ENCODE assay signal across 8 cellular contexts in the genomic region with DNA sequence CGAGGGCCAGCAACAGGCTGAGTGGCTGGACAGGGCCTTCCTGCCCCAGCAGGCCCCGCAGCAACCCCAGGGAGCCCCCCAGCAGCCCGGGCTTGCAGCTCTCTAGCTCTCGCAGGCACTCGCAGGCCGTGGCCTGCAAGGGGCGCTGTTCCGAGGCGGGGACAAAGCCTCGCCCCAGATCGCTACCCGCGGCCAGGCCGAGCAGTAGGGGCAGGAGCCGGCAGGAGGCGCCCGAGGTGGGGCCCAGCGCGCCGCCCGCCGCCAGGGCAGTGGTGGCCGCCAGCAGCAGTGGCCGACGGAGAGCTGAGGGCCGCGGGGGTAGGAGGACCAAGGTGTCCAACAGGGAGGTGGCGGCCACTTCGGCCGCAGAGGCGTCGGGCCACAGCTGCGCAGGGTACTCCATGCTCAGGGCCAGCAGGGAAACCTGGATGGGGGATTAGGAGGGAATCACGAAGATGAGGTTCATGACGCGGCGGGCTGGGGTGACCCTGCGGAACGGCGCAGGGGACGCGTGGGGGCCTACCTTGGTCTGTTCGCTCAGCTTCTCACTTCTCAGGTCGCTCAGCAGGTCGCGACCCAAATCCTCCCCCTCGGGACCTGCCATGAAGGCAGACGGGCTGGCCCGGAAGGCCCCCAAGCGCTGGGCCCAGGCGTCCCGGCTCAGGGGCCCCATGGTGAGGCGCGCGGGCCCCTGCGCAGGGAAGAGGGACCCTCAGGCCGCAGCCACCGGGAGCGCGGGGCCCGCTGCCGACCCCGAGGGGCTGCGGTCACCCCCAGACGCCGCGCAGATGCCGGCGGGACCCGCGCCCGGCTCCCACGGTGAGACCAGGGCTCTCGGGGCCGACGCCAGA. TPM values are rescaled to one million over a fixed set of nuclear protein-coding genes. Genes with fewer than 3 reads are reported as not detected.
DNase-seq lines count a peak whose midpoint lies in the region; ATAC-seq, FAIRE-seq and TF ChIP-seq lines count a peak whose summit lies in the region.

No MANE protein-coding gene starts in this region.

- no peaks in the 10 kb centered on the region for H3K36me3 ChIP-seq in HepG2 (replicated peaks in 1 of 2; ENCODE audit: control insufficient read depth in 1 of 2, insufficient read depth in 2 of 2, low read length in 2 of 2)

- BruUV-seq in HepG2 (replicated peaks; lab: Mats Ljungman, UMichigan): TSS peak; percentile 41

- H3K4me3 Mint-ChIP-seq in dendritic cell treated with granulocyte-macrophage colony-stimulating factor and Interleukin-4, amounts not matched to agents 40 ng/mL and 50 ng/mL, for 4 days: peak overlapping the region; percentile 98

- H3K4me2 ChIP-seq in HepG2 (ENCODE audit: low read depth, low read length): peak overlapping the region; percentile 95

- in situ Hi-C loops in HepG2 (cut with HindIII; ENCODE audit: extremely low pct_ligation_motif_present, low pct_unique_long_range_greater_than_20kb): loop anchor here (5.0 kb wide), 1 partner anchor 37 kb away; no protein-coding TSS in a partner anchor

- CTCF ChIA-PET in HepG2 (lab: Yijun Ruan, JAX; ENCODE audit: low intra/inter-chr PET ratio, low total read pairs): interaction anchor here (0.7 to 4.7 kb wide), 9 partner anchors 10 to 209 kb away, joined by 3 to 56 read pairs (median 4); a partner anchor contains a TSS

- peak overlapping the region; percentile 82 for H3K9ac ChIP-seq in HepG2 (ENCODE audit: insufficient read depth, low read depth, low read length)

- no peaks in the 10 kb centered on the region for H3K9me3 Mint-ChIP-seq in dendritic cell treated with granulocyte-macrophage colony-stimulating factor and Interleukin-4, amounts not matched to agents 40 ng/mL and 50 ng/mL, for 4 days

- H3K27ac ChIP-seq in HepG2 (ENCODE audit: extremely low read length, insufficient read depth, low read length): peak overlapping the region; percentile 61

- intact Hi-C loops in dendritic cell treated with granulocyte-macrophage colony-stimulating factor and Interleukin-4, amounts not matched to agents 40 ng/mL and 50 ng/mL, for 4 days (cut with micrococcal nuclease): loop anchor here (1.0 to 5.0 kb wide), 2 partner anchors 38 to 68 kb away; a partner anchor contains a TSS
- intact Hi-C loops in HepG2 (cut with micrococcal nuclease; ENCODE audit: unreplicated experiment): loop anchor here (5.0 kb wide), 2 partner anchors 37 to 547 kb away; no protein-coding TSS in a partner anchor

- peaks cover 50% of the 10 kb centered on the region for H3K4me1 Mint-ChIP-seq in dendritic cell treated with granulocyte-macrophage colony-stimulating factor and Interleukin-4, amounts not matched to agents 40 ng/mL and 50 ng/mL, for 4 days (ENCODE audit: low read depth)

- TF ChIP-seq POLR2A in HepG2 (IDR thresholded peaks at IDR 0.05; ENCODE audit: insufficient read depth in 1 of 2, low read depth in 2 of 2, low read length in 2 of 2): peak in 1 of 2 experiments; percentile 19; a peak in 1 of 4 replicates

- H3K27me3 ChIP-seq in HepG2 (ENCODE audit: control insufficient read depth in 1 of 2, insufficient read depth in 2 of 2, low read length in 2 of 2): peaks cover 2 to 30% of the 10 kb centered on the region in 2 experiments; a peak in 4 of 5 replicates

- H2AFZ ChIP-seq in HepG2 (ENCODE audit: low read length): no peak overlapping the region

- TF ChIP-seq RAD21 in HepG2 (CRISPR knock-in tag; IDR thresholded peaks at IDR 0.05): peak; percentile 80

- peak overlapping the region; percentile 96 for H3K27ac Mint-ChIP-seq in dendritic cell treated with granulocyte-macrophage colony-stimulating factor and Interleukin-4, amounts not matched to agents 40 ng/mL and 50 ng/mL, for 4 days

- no peak for TF ChIP-seq EP300 in HepG2 (IDR thresholded peaks at IDR 0.05; ENCODE audit: low read depth in 2 of 2, low read length in 2 of 2)
- TF ChIP-seq EP300 in HepG2 (CRISPR knock-in tag; IDR thresholded peaks at IDR 0.05; ENCODE audit: borderline replicate concordance): no peak

- H3K4me3 ChIP-seq in HepG2 (replicated peaks in 1 of 3; ENCODE audit: insufficient read depth in 1 of 3, low read depth in 2 of 3, low read length in 3 of 3): peak overlapping the region; percentile 59 to 92 (median 62)

- peak; percentile 81 for DNase-seq in NCI-H82 (lab: John Stamatoyannopoulos, UW)
- no peak for DNase-seq in NCI-H82 treated with DMSO at 0.1 percent for 48 hours (lab: John Stamatoyannopoulos, UW; ENCODE audit: unreplicated experiment)
- DNase-seq in NCI-H345 treated with DMSO at 0.1 percent for 48 hours (lab: John Stamatoyannopoulos, UW; ENCODE audit: unreplicated experiment): peak; percentile 67
- DNase-seq in activated CD4-positive, alpha-beta T cell treated with anti-CD3 and anti-CD28 coated beads, Interleukin-2, amount 50 U/mL, for 1 hour: peak; percentile 77
- peak; percentile 53 for DNase-seq in HepG2 (ENCODE audit: low spot score)
- peak; percentile 78 to 87 for DNase-seq in stimulated activated CD4-positive, alpha-beta T cell treated with anti-CD3 and anti-CD28 coated beads, Interleukin-2, amount 100 ng/mL, for 48 hours

- ATAC-seq in HG02973 (IDR thresholded peaks at IDR 0.05; ENCODE audit: unreplicated experiment): peak; percentile 45
- peak; percentile 74 for ATAC-seq in HepG2

- peaks cover 47% of the 10 kb centered on the region for H3K36me3 Mint-ChIP-seq in dendritic cell treated with granulocyte-macrophage colony-stimulating factor and Interleukin-4, amounts not matched to agents 40 ng/mL and 50 ng/mL, for 4 days (ENCODE audit: low read depth)

- H3K27me3 Mint-ChIP-seq in dendritic cell treated with granulocyte-macrophage colony-stimulating factor and Interleukin-4, amounts not matched to agents 40 ng/mL and 50 ng/mL, for 4 days: peaks cover 36% of the 10 kb centered on the region

- WGBS in HepG2 (ENCODE audit: low lambda C conversion rate): 33% methylated on average over 28 of the region's 76 CpGs

- no peak for FAIRE-seq in HepG2 (lab: Jason Lieb, UNC)

- H4K20me1 ChIP-seq in HepG2 (ENCODE audit: insufficient read depth, low read length): no peaks in the 10 kb centered on the region

- H3K9me3 ChIP-seq in HepG2 (ENCODE audit: low read length): no peaks in the 10 kb centered on the region

- no peaks in the 10 kb centered on the region for H3K79me2 ChIP-seq in HepG2 (ENCODE audit: insufficient read depth, low read length)

- peak; percentile 80 for TF ChIP-seq CTCF in HepG2 (CRISPR knock-in tag; IDR thresholded peaks at IDR 0.05)

- H3K4me1 ChIP-seq in HepG2 (ENCODE audit: insufficient read depth, low read length): peaks cover 43% of the 10 kb centered on the region

- POLR2A ChIA-PET in HepG2 (lab: Yijun Ruan, JAX): interaction anchor here (0.6 to 3.4 kb wide), 7 partner anchors 9 to 79 kb away, joined by 3 to 13 read pairs (median 5); a partner anchor contains a TSS

RNA-seq across cellular contexts. Expression of a gene that starts 0.6 kb away (rescaled TPM):
- total RNA-seq in HepG2 (2016; rRNA removed; fragmentation: Illumina TruSeq; extraction: Trizol): 3.8 and 4.4 TPM in 2 replicates
- total RNA-seq in HepG2 (2016; cell fraction: cytosol; rRNA removed; fragmentation: Illumina TruSeq; extraction: Trizol; ENCODE audit: low read depth): 0.44 and 0.61 TPM in 2 replicates
- total RNA-seq in HepG2 (2016; cell fraction: insoluble cytoplasmic fraction; rRNA removed; fragmentation: Illumina TruSeq; extraction: Trizol): 2.9 and 4.5 TPM in 2 replicates
- total RNA-seq in HepG2 (2016; cell fraction: membrane; rRNA removed; fragmentation: Illumina TruSeq; extraction: Trizol): 2.0 and 2.1 TPM in 2 replicates
- 2.9 and 3.7 TPM in 2 replicates for total RNA-seq in HepG2 (2016; cell fraction: nucleus; rRNA removed; fragmentation: Illumina TruSeq; extraction: Trizol)
- 1.7 and 2.8 TPM in 2 replicates for polyA plus RNA-seq in HepG2 (2011; rRNA removed)
- 1.6 and 2.5 TPM in 2 replicates for polyA plus RNA-seq in HepG2 (2011; cell fraction: cytosol; rRNA removed)
- polyA plus RNA-seq in HepG2 (2011; cell fraction: nucleus; rRNA removed): 6.0 and 6.2 TPM in 2 replicates
- 1.2 and 2.4 TPM in 2 replicates for polyA plus RNA-seq in HepG2 (2012)
- polyA plus RNA-seq in HepG2 (2016; cell fraction: cytosol; fragmentation: Illumina TruSeq; extraction: Trizol; ENCODE audit: low read depth): 0.25 and 0.27 TPM in 2 replicates
- polyA plus RNA-seq in HepG2 (2016; cell fraction: insoluble cytoplasmic fraction; fragmentation: Illumina TruSeq; extraction: Trizol; ENCODE audit: low read depth): 2.6 and 2.7 TPM in 2 replicates
- polyA plus RNA-seq in HepG2 (2016; cell fraction: membrane; fragmentation: Illumina TruSeq; extraction: Trizol; ENCODE audit: low read depth): 0.78 and 0.94 TPM in 2 replicates
- 4.3 and 4.6 TPM in 2 replicates for polyA plus RNA-seq in HepG2 (2016; cell fraction: nucleus; fragmentation: Illumina TruSeq; extraction: Trizol; ENCODE audit: insufficient read depth, low read depth)
- polyA minus RNA-seq in HepG2 (2011; rRNA and poly(A)+ RNA removed; ENCODE audit: low replicate concordance): 9.8 and 22.8 TPM in 2 replicates
- polyA minus RNA-seq in HepG2 (2011; cell fraction: cytosol; rRNA and poly(A)+ RNA removed): 3.4 and 4.2 TPM in 2 replicates
- 4.9 and 5.1 TPM in 2 replicates for polyA minus RNA-seq in HepG2 (2011; cell fraction: nucleus; rRNA and poly(A)+ RNA removed)

RNA-seq across cellular contexts. Expression of a gene that starts 6.7 kb away (rescaled TPM):
- not detected in 2 replicates for total RNA-seq in HepG2 (2016; rRNA removed; fragmentation: Illumina TruSeq; extraction: Trizol)
- not detected in 2 replicates for total RNA-seq in HepG2 (2016; cell fraction: cytosol; rRNA removed; fragmentation: Illumina TruSeq; extraction: Trizol; ENCODE audit: low read depth)
- total RNA-seq in HepG2 (2016; cell fraction: insoluble cytoplasmic fraction; rRNA removed; fragmentation: Illumina TruSeq; extraction: Trizol): not detected in 2 replicates
- total RNA-seq in HepG2 (2016; cell fraction: membrane; rRNA removed; fragmentation: Illumina TruSeq; extraction: Trizol): not detected in 2 replicates
- not detected in 2 replicates for total RNA-seq in HepG2 (2016; cell fraction: nucleus; rRNA removed; fragmentation: Illumina TruSeq; extraction: Trizol)
- polyA plus RNA-seq in HepG2 (2011; rRNA removed): 0.01 and 0.04 TPM in 2 replicates
- not detected in 2 replicates for polyA plus RNA-seq in HepG2 (2011; cell fraction: cytosol; rRNA removed)
- polyA plus RNA-seq in HepG2 (2011; cell fraction: nucleus; rRNA removed): 0.03 TPM in 1 of 2 replicates, not detected in the other
- not detected in 2 replicates for polyA plus RNA-seq in HepG2 (2012)
- not detected in 2 replicates for polyA plus RNA-seq in HepG2 (2016; cell fraction: cytosol; fragmentation: Illumina TruSeq; extraction: Trizol; ENCODE audit: low read depth)
- polyA plus RNA-seq in HepG2 (2016; cell fraction: insoluble cytoplasmic fraction; fragmentation: Illumina TruSeq; extraction: Trizol; ENCODE audit: low read depth): not detected in 2 replicates
- polyA plus RNA-seq in HepG2 (2016; cell fraction: membrane; fragmentation: Illumina TruSeq; extraction: Trizol; ENCODE audit: low read depth): not detected in 2 replicates
- polyA plus RNA-seq in HepG2 (2016; cell fraction: nucleus; fragmentation: Illumina TruSeq; extraction: Trizol; ENCODE audit: insufficient read depth, low read depth): not detected in 2 replicates
- not detected in 2 replicates for polyA minus RNA-seq in HepG2 (2011; rRNA and poly(A)+ RNA removed; ENCODE audit: low replicate concordance)
- polyA minus RNA-seq in HepG2 (2011; cell fraction: cytosol; rRNA and poly(A)+ RNA removed): not detected in 2 replicates
- polyA minus RNA-seq in HepG2 (2011; cell fraction: nucleus; rRNA and poly(A)+ RNA removed): not detected in 2 replicates

RNA-seq across cellular contexts. Expression of a gene that starts 53.6 kb away (rescaled TPM):
- 0.09 TPM in 1 of 2 replicates, not detected in the other for total RNA-seq in HepG2 (2016; rRNA removed; fragmentation: Illumina TruSeq; extraction: Trizol)
- total RNA-seq in HepG2 (2016; cell fraction: cytosol; rRNA removed; fragmentation: Illumina TruSeq; extraction: Trizol; ENCODE audit: low read depth): not detected in 2 replicates
- total RNA-seq in HepG2 (2016; cell fraction: insoluble cytoplasmic fraction; rRNA removed; fragmentation: Illumina TruSeq; extraction: Trizol): 0.17 TPM in 1 of 2 replicates, not detected in the other
- not detected in 2 replicates for total RNA-seq in HepG2 (2016; cell fraction: membrane; rRNA removed; fragmentation: Illumina TruSeq; extraction: Trizol)
- total RNA-seq in HepG2 (2016; cell fraction: nucleus; rRNA removed; fragmentation: Illumina TruSeq; extraction: Trizol): 0.16 TPM in 1 of 2 replicates, not detected in the other
- 0.29 and 0.34 TPM in 2 replicates for polyA plus RNA-seq in HepG2 (2011; rRNA removed)
- 0.08 and 0.30 TPM in 2 replicates for polyA plus RNA-seq in HepG2 (2011; cell fraction: cytosol; rRNA removed)
- 4.2 and 5.7 TPM in 2 replicates for polyA plus RNA-seq in HepG2 (2011; cell fraction: nucleus; rRNA removed)
- 0.19 and 0.35 TPM in 2 replicates for polyA plus RNA-seq in HepG2 (2012)
- 0.17 TPM in 1 of 2 replicates, not detected in the other for polyA plus RNA-seq in HepG2 (2016; cell fraction: cytosol; fragmentation: Illumina TruSeq; extraction: Trizol; ENCODE audit: low read depth)
- 0.19 TPM in 1 of 2 replicates, not detected in the other for polyA plus RNA-seq in HepG2 (2016; cell fraction: insoluble cytoplasmic fraction; fragmentation: Illumina TruSeq; extraction: Trizol; ENCODE audit: low read depth)
- 0.08 and 0.22 TPM in 2 replicates for polyA plus RNA-seq in HepG2 (2016; cell fraction: membrane; fragmentation: Illumina TruSeq; extraction: Trizol; ENCODE audit: low read depth)
- polyA plus RNA-seq in HepG2 (2016; cell fraction: nucleus; fragmentation: Illumina TruSeq; extraction: Trizol; ENCODE audit: insufficient read depth, low read depth): 0.52 and 0.55 TPM in 2 replicates
- polyA minus RNA-seq in HepG2 (2011; rRNA and poly(A)+ RNA removed; ENCODE audit: low replicate concordance): 0.30 and 0.86 TPM in 2 replicates
- polyA minus RNA-seq in HepG2 (2011; cell fraction: cytosol; rRNA and poly(A)+ RNA removed): not detected in 2 replicates
- 0.75 and 1.4 TPM in 2 replicates for polyA minus RNA-seq in HepG2 (2011; cell fraction: nucleus; rRNA and poly(A)+ RNA removed)

RNA-seq across cellular contexts. Expression of a gene that starts 59.5 kb away (rescaled TPM):
- 50.9 and 65.1 TPM in 2 replicates for total RNA-seq in HepG2 (2016; rRNA removed; fragmentation: Illumina TruSeq; extraction: Trizol)
- total RNA-seq in HepG2 (2016; cell fraction: cytosol; rRNA removed; fragmentation: Illumina TruSeq; extraction: Trizol; ENCODE audit: low read depth): 57.6 and 60.3 TPM in 2 replicates
- total RNA-seq in HepG2 (2016; cell fraction: insoluble cytoplasmic fraction; rRNA removed; fragmentation: Illumina TruSeq; extraction: Trizol): 55.2 and 76.7 TPM in 2 replicates
- 36.0 and 40.9 TPM in 2 replicates for total RNA-seq in HepG2 (2016; cell fraction: membrane; rRNA removed; fragmentation: Illumina TruSeq; extraction: Trizol)
- 18.2 and 19.2 TPM in 2 replicates for total RNA-seq in HepG2 (2016; cell fraction: nucleus; rRNA removed; fragmentation: Illumina TruSeq; extraction: Trizol)
- polyA plus RNA-seq in HepG2 (2011; rRNA removed): 24.6 and 27.4 TPM in 2 replicates
- 34.9 and 55.1 TPM in 2 replicates for polyA plus RNA-seq in HepG2 (2011; cell fraction: cytosol; rRNA removed)
- 41.5 and 44.0 TPM in 2 replicates for polyA plus RNA-seq in HepG2 (2011; cell fraction: nucleus; rRNA removed)
- 16.9 and 19.3 TPM in 2 replicates for polyA plus RNA-seq in HepG2 (2012)
- polyA plus RNA-seq in HepG2 (2016; cell fraction: cytosol; fragmentation: Illumina TruSeq; extraction: Trizol; ENCODE audit: low read depth): 53.8 and 60.7 TPM in 2 replicates
- 53.3 and 62.7 TPM in 2 replicates for polyA plus RNA-seq in HepG2 (2016; cell fraction: insoluble cytoplasmic fraction; fragmentation: Illumina TruSeq; extraction: Trizol; ENCODE audit: low read depth)
- polyA plus RNA-seq in HepG2 (2016; cell fraction: membrane; fragmentation: Illumina TruSeq; extraction: Trizol; ENCODE audit: low read depth): 27.7 and 34.7 TPM in 2 replicates
- 35.1 and 36.6 TPM in 2 replicates for polyA plus RNA-seq in HepG2 (2016; cell fraction: nucleus; fragmentation: Illumina TruSeq; extraction: Trizol; ENCODE audit: insufficient read depth, low read depth)
- 9.1 and 31.0 TPM in 2 replicates for polyA minus RNA-seq in HepG2 (2011; rRNA and poly(A)+ RNA removed; ENCODE audit: low replicate concordance)
- polyA minus RNA-seq in HepG2 (2011; cell fraction: cytosol; rRNA and poly(A)+ RNA removed): 11.3 and 11.4 TPM in 2 replicates
- 12.7 and 15.0 TPM in 2 replicates for polyA minus RNA-seq in HepG2 (2011; cell fraction: nucleus; rRNA and poly(A)+ RNA removed)
